ENCODE assay signal across 9 cellular contexts in genomic region chr10:89350911-89351315, GRCh38. TPM values are rescaled to one million over a fixed set of nuclear protein-coding genes. Genes with fewer than 3 reads are reported as not detected.
A peak's percentile ranks its signal among the peaks of the same experiment; 100 is the strongest.
DNase-seq lines count a peak whose midpoint lies in the region; ATAC-seq and TF ChIP-seq lines count a peak whose summit lies in the region.
"Not testable (repeated sequence)": the region's sequence is repeated elsewhere in the genome, so short reads cannot be mapped to it uniquely, and the experiment has no call there.
"Had no signal": no experiment of that assay in that cellular context is flagged by ENCODE, and none has a peak within 500 bp of the region (broad histone marks: within the 10 kb centered on the region; RNA-seq: fewer than 3 reads in every experiment).

No MANE protein-coding gene starts in this region.

- not testable (repeated sequence) for H3K27me3 Mint-ChIP-seq in CD4-positive, alpha-beta memory T cell; activated T-helper 17 cell treated with anti-CD3 and anti-CD28 coated beads, Interleukin-2, amount 50 U/mL, for 72 hours

- not testable (repeated sequence) for H3K4ac ChIP-seq in mesendoderm (ENCODE audit: low read depth, low read length)

- WGBS in mesendoderm (ENCODE audit: extremely low coverage, insufficient coverage, low lambda C conversion rate), result no CpG with 5 or more reads among the region's 6 CpGs
- 24% methylated on average over 6 of the region's 6 CpGs for WGBS in smooth muscle cell (ENCODE audit: low lambda C conversion rate)

- H3K4me3 ChIP-seq in CD4-positive, alpha-beta memory T cell (ENCODE audit: low read length in 2 of 2); mesendoderm (ENCODE audit: low read length); smooth muscle cell: not testable (repeated sequence)

- not testable (repeated sequence) for H3K4me2 ChIP-seq in mesendoderm (ENCODE audit: low read length)
- peak overlapping the region; percentile 81 for H3K4me2 ChIP-seq in smooth muscle cell

- DNase-seq in CD4-positive, alpha-beta memory T cell; mesendoderm; smooth muscle cell (lab: John Stamatoyannopoulos, UW; ENCODE audit: unreplicated experiment): not testable (repeated sequence)
- DNase-seq in LHCN-M2 (ENCODE audit: low read depth) (peak; percentile 25), fibroblast of gingiva (ENCODE audit: low read depth) (peak; percentile 33)

- peak overlapping the region in 5 of 8 donors; percentile 8 to 53 (median 27) for H3K4me3 Mint-ChIP-seq in CD4-positive, alpha-beta memory T cell
- peak overlapping the region; percentile 27 for H3K4me3 Mint-ChIP-seq in activated T-helper 17 cell treated with anti-CD3 and anti-CD28 coated beads, Interleukin-2, amount 50 U/mL, for 72 hours

- peak overlapping the region; percentile 73 for H3K18ac ChIP-seq in mesendoderm (ENCODE audit: low read length)

- not testable (repeated sequence) for H2BK5ac ChIP-seq in mesendoderm (ENCODE audit: low read length)

- not testable (repeated sequence) for H3K79me2 ChIP-seq in mesendoderm (ENCODE audit: control insufficient read depth, insufficient read depth, low read length); smooth muscle cell (ENCODE audit: low read depth)

- H4K20me1 ChIP-seq in smooth muscle cell (ENCODE audit: low read depth), result not testable (repeated sequence)

- POLR2A ChIA-PET in CD4-positive, alpha-beta memory T cell (lab: Charles Lee; ENCODE audit: partially characterized antibody), result not testable (repeated sequence)

- TF ChIP-seq CTCF in smooth muscle cell (IDR thresholded peaks at IDR 0.05; ENCODE audit: borderline replicate concordance, insufficient read depth, poor library complexity, severe bottlenecking), result not testable (repeated sequence)

- not testable (repeated sequence) for H4K8ac ChIP-seq in mesendoderm (ENCODE audit: low read depth, low read length)

- not testable (repeated sequence) for H3K27ac ChIP-seq in CD4-positive, alpha-beta memory T cell (ENCODE audit: low read depth, low read length); mesendoderm (ENCODE audit: low read depth, low read length)
- H3K27ac ChIP-seq in smooth muscle cell (ENCODE audit: low read depth), result peak overlapping the region; percentile 99

- H3K4me1 ChIP-seq in CD4-positive, alpha-beta memory T cell (ENCODE audit: insufficient read depth, low read length), result not testable (repeated sequence)
- H3K4me1 ChIP-seq in mesendoderm (ENCODE audit: control insufficient read depth, low read depth, low read length) (peaks cover 18% of the 10 kb centered on the region), smooth muscle cell (ENCODE audit: low read depth) (peaks cover 50% of the 10 kb centered on the region)

- not testable (repeated sequence) for H3K27me3 ChIP-seq in CD4-positive, alpha-beta memory T cell (ENCODE audit: insufficient read depth, low read length); mesendoderm (ENCODE audit: insufficient read depth, low read length, poor library complexity); smooth muscle cell (ENCODE audit: low read depth)

- peak; percentile 49 for ATAC-seq in GM19452 (IDR thresholded peaks at IDR 0.05; ENCODE audit: unreplicated experiment)
- ATAC-seq in HG02852 (IDR thresholded peaks at IDR 0.05; ENCODE audit: unreplicated experiment), result peak; percentile 40
- peak; percentile 35 for ATAC-seq in activated T-helper 17 cell treated with anti-CD3 and anti-CD28 coated beads, Interleukin-2, amount 50 U/mL, for 72 hours (replicated peaks)

- not testable (repeated sequence) for H3K79me1 ChIP-seq in mesendoderm (ENCODE audit: low read length)

- peak overlapping the region in 2 of 7 donors; percentile 24 to 32 for H3K27ac Mint-ChIP-seq in CD4-positive, alpha-beta memory T cell
- H3K27ac Mint-ChIP-seq in activated T-helper 17 cell treated with anti-CD3 and anti-CD28 coated beads, Interleukin-2, amount 50 U/mL, for 72 hours, result peak overlapping the region; percentile 11

- intact Hi-C loops in CD4-positive, alpha-beta memory T cell (cut with micrococcal nuclease), result not testable (repeated sequence)

- H3K56ac ChIP-seq in mesendoderm (ENCODE audit: low read length), result peak overlapping the region; percentile 29

- H2AFZ ChIP-seq in smooth muscle cell (ENCODE audit: low read depth), result not testable (repeated sequence)

- not testable (repeated sequence) for H3K36me3 Mint-ChIP-seq in CD4-positive, alpha-beta memory T cell; activated T-helper 17 cell treated with anti-CD3 and anti-CD28 coated beads, Interleukin-2, amount 50 U/mL, for 72 hours (ENCODE audit: low read depth)

- H3K36me3 ChIP-seq in CD4-positive, alpha-beta memory T cell (ENCODE audit: insufficient read depth, low read length); mesendoderm (ENCODE audit: control insufficient read depth, insufficient read depth, low read length); smooth muscle cell (ENCODE audit: low read depth): not testable (repeated sequence)

- not testable (repeated sequence) for H2BK120ac ChIP-seq in mesendoderm (ENCODE audit: low read depth, low read length)

- H3F3A ChIP-seq in smooth muscle cell (ENCODE audit: low read depth), result peaks cover 23% of the 10 kb centered on the region

- not testable (repeated sequence) for H3K9me3 Mint-ChIP-seq in CD4-positive, alpha-beta memory T cell; activated T-helper 17 cell treated with anti-CD3 and anti-CD28 coated beads, Interleukin-2, amount 50 U/mL, for 72 hours

- not testable (repeated sequence) for H3K9me3 ChIP-seq in CD4-positive, alpha-beta memory T cell (ENCODE audit: control insufficient read depth in 1 of 2, low read length in 2 of 2); smooth muscle cell (replicated peaks; ENCODE audit: low read depth)

- H3K9ac ChIP-seq in mesendoderm (ENCODE audit: low read length), result not testable (repeated sequence)
- H3K9ac ChIP-seq in smooth muscle cell (ENCODE audit: low read depth), result peak overlapping the region; percentile 89

- not testable (repeated sequence) for H2AK5ac ChIP-seq in mesendoderm (ENCODE audit: low read length)

- H3K23ac ChIP-seq in mesendoderm (ENCODE audit: low read length), result not testable (repeated sequence)

- not testable (repeated sequence) for H4K5ac ChIP-seq in mesendoderm (ENCODE audit: low read length)

- H2BK15ac ChIP-seq in mesendoderm (replicated peaks; ENCODE audit: low read depth), result peak overlapping the region; percentile 89

- CTCF ChIA-PET in CD4-positive, alpha-beta memory T cell (lab: Charles Lee; ENCODE audit: partially characterized antibody), result interaction anchor here (1.1 kb wide), 1 partner anchor 12 kb away, joined by 3 read pairs; no protein-coding TSS in a partner anchor

- H3K4me1 Mint-ChIP-seq in CD4-positive, alpha-beta memory T cell, result peaks cover 2 to 17% (median 7%) of the 10 kb centered on the region in 4 donors
- H3K4me1 Mint-ChIP-seq in activated T-helper 17 cell treated with anti-CD3 and anti-CD28 coated beads, Interleukin-2, amount 50 U/mL, for 72 hours, result peaks cover 19% of the 10 kb centered on the region

RNA-seq across cellular contexts. Expression of gene IFIT3, which starts 23.1 kb away (rescaled TPM):
- total RNA-seq in CD4-positive, alpha-beta memory T cell, result 1 to 10 TPM; 3.1 to 3.3 TPM
- polyA plus RNA-seq in CD4-positive, alpha-beta memory T cell, result 10 to 100 TPM in 1 of 2 donors, 1 to 10 TPM in 1; 5.1 to 10.4 TPM
- 15.6 and 32.0 TPM in 2 replicates for total RNA-seq in LHCN-M2 (2014; rRNA removed)
- polyA plus RNA-seq in LHCN-M2 (2012), result 7.3 TPM
- total RNA-seq in activated T-helper 17 cell treated with anti-CD3 and anti-CD28 coated beads, Interleukin-2, amount 50 U/mL, for 72 hours, result 1 to 10 TPM; 2.5 to 4.3 TPM
- polyA plus RNA-seq in mesendoderm (2013, experiment 1 of 2), result 5.0 TPM
- 4.9 TPM for polyA plus RNA-seq in mesendoderm (2013, experiment 2 of 2)
- 1.2 and 2.1 TPM in 2 replicates for total RNA-seq in smooth muscle cell
- 1.7 and 4.6 TPM in 2 replicates for polyA plus RNA-seq in smooth muscle cell

RNA-seq across cellular contexts. Expression of gene IFIT1B, which starts 26.9 kb away (rescaled TPM):
- total RNA-seq in CD4-positive, alpha-beta memory T cell, result not detected
- polyA plus RNA-seq in CD4-positive, alpha-beta memory T cell, result not detected
- total RNA-seq in LHCN-M2 (2014; rRNA removed) (not detected in 2 replicates), smooth muscle cell (not detected in 2 replicates)
- polyA plus RNA-seq in LHCN-M2 (2012), result not detected
- total RNA-seq in activated T-helper 17 cell treated with anti-CD3 and anti-CD28 coated beads, Interleukin-2, amount 50 U/mL, for 72 hours, result not detected
- not detected for polyA plus RNA-seq in mesendoderm (2013, experiment 1 of 2)
- polyA plus RNA-seq in mesendoderm (2013, experiment 2 of 2), result 0.03 TPM
- not detected in 2 replicates for polyA plus RNA-seq in smooth muscle cell
- total RNA-seq: T-helper 1 cell treated with Interleukin-12 subunit alpha and Interleukin-12 subunit beta and Interleukin-4 antibody, amounts not matched to agents 30 ng/mL and 1 ng/mL, for 36 hours had no signal

RNA-seq across cellular contexts. Expression of gene IFIT1, which starts 41.5 kb away (rescaled TPM):
- 1 to 10 TPM; 5.1 to 6.3 TPM for total RNA-seq in CD4-positive, alpha-beta memory T cell
- 10 to 100 TPM in 1 of 2 donors, 1 to 10 TPM in 1; 4.3 to 15.2 TPM for polyA plus RNA-seq in CD4-positive, alpha-beta memory T cell
- total RNA-seq in LHCN-M2 (2014; rRNA removed), result 33.3 and 70.9 TPM in 2 replicates
- polyA plus RNA-seq in LHCN-M2 (2012), result 7.0 TPM
- total RNA-seq in activated T-helper 17 cell treated with anti-CD3 and anti-CD28 coated beads, Interleukin-2, amount 50 U/mL, for 72 hours, result under 1 TPM; 0.58 to 0.84 TPM
- 2.2 TPM for polyA plus RNA-seq in mesendoderm (2013, experiment 1 of 2)
- 2.2 TPM for polyA plus RNA-seq in mesendoderm (2013, experiment 2 of 2)
- total RNA-seq in smooth muscle cell, result 0.36 and 1.2 TPM in 2 replicates
- 0.79 and 1.8 TPM in 2 replicates for polyA plus RNA-seq in smooth muscle cell

RNA-seq across cellular contexts. Expression of gene IFIT2, which starts 49.1 kb away (rescaled TPM):
- 10 to 100 TPM; 10.4 to 10.7 TPM for total RNA-seq in CD4-positive, alpha-beta memory T cell
- 1 to 10 TPM; 3.5 to 9.2 TPM for polyA plus RNA-seq in CD4-positive, alpha-beta memory T cell
- total RNA-seq in LHCN-M2 (2014; rRNA removed), result 3.9 and 9.0 TPM in 2 replicates
- 1.6 TPM for polyA plus RNA-seq in LHCN-M2 (2012)
- total RNA-seq in activated T-helper 17 cell treated with anti-CD3 and anti-CD28 coated beads, Interleukin-2, amount 50 U/mL, for 72 hours, result 1 to 10 TPM; 2.0 to 3.2 TPM
- 2.3 TPM for polyA plus RNA-seq in mesendoderm (2013, experiment 1 of 2)
- polyA plus RNA-seq in mesendoderm (2013, experiment 2 of 2), result 2.3 TPM
- 0.27 and 1.2 TPM in 2 replicates for total RNA-seq in smooth muscle cell
- 0.72 and 1.5 TPM in 2 replicates for polyA plus RNA-seq in smooth muscle cell
